In genomic region chr2:8342407-8342806, GRCh38 we compare ENCODE assay signal across 18 cellular contexts.
A peak's percentile ranks its signal among the peaks of the same experiment; 100 is the strongest.
DNase-seq lines count a peak whose midpoint lies in the region; ATAC-seq and TF ChIP-seq lines count a peak whose summit lies in the region.
"Had no signal": no experiment of that assay in that cellular context is flagged by ENCODE, and none has a peak within 500 bp of the region (broad histone marks: within the 10 kb centered on the region; RNA-seq: fewer than 3 reads in every experiment).

No MANE protein-coding gene starts in this region.

- peaks cover 3% of the 10 kb centered on the region for H3K9me3 Mint-ChIP-seq in stimulated activated naive CD8-positive, alpha-beta T cell treated with anti-CD3 and anti-CD28 coated beads, Interleukin-15, Interleukin-2, amounts not matched to agents 100 ng/mL and 50 ng/mL, for 24 hours
- H3K9me3 Mint-ChIP-seq in activated naive CD8-positive, alpha-beta T cell treated with anti-CD3 and anti-CD28 coated beads, Interleukin-2, amount 50 U/mL, for 24 hours = no peaks in the 10 kb centered on the region
- H3K9me3 Mint-ChIP-seq: CD8-positive, alpha-beta memory T cell; H9 had no signal

- no peak for DNase-seq in stimulated activated naive CD8-positive, alpha-beta T cell treated with anti-CD3 and anti-CD28 coated beads, Interleukin-15, Interleukin-2, amounts not matched to agents 100 U/mL and 50 U/mL, for 24 hours
- DNase-seq in left colon (no peak), right lobe of liver (no peak), HT-29 (ENCODE audit: low spot score) (no peak)
- no peak for DNase-seq in NK-92 treated with Interleukin-12 subunit alpha and Interleukin-12 subunit beta, amount 100 ng/mL, for 24 hours (lab: John Stamatoyannopoulos, UW)
- DNase-seq in activated naive CD8-positive, alpha-beta T cell treated with anti-CD3 and anti-CD28 coated beads, Interleukin-2, amount 50 U/mL, for 24 hours = no peak
- DNase-seq: CD4-positive, CD25-positive, alpha-beta regulatory T cell; CD8-positive, alpha-beta memory T cell; COR-L47; DMS 273 treated with DMSO at 0.1 percent for 48 hours; DMS53; DND-41; EL; H9 had no signal

- peaks cover 0 to 14% (median 5%) of the 10 kb centered on the region in 4 donors for H3K4me1 ChIP-seq in right lobe of liver

- H3K4me3 Mint-ChIP-seq in stimulated activated naive CD8-positive, alpha-beta T cell treated with anti-CD3 and anti-CD28 coated beads, Interleukin-15, Interleukin-2, amounts not matched to agents 100 ng/mL and 50 ng/mL, for 24 hours = no peak overlapping the region
- no peak overlapping the region for H3K4me3 Mint-ChIP-seq in activated naive CD8-positive, alpha-beta T cell treated with anti-CD3 and anti-CD28 coated beads, Interleukin-2, amount 50 U/mL, for 24 hours
- H3K4me3 Mint-ChIP-seq: B cell; CD4-positive, CD25-positive, alpha-beta regulatory T cell; CD8-positive, alpha-beta memory T cell; H9 had no signal

- no peaks in the 10 kb centered on the region for H3K36me3 ChIP-seq in right lobe of liver
- H3K36me3 ChIP-seq: BLaER1 treated with 17β-estradiol and CSF1 and Interleukin-3, amounts not matched to agents 10 nM and 100 nM had no signal

- ATAC-seq in stimulated activated naive CD8-positive, alpha-beta T cell treated with anti-CD3 and anti-CD28 coated beads, Interleukin-15, Interleukin-2, amounts not matched to agents 100 U/mL and 50 U/mL, for 24 hours = no peak
- ATAC-seq in left colon (peak; percentile 54), right lobe of liver (peak; percentile 70 to 88 (median 80))
- no peak for ATAC-seq in activated naive CD8-positive, alpha-beta T cell treated with anti-CD3 and anti-CD28 coated beads, Interleukin-2, amount 50 U/mL, for 24 hours
- ATAC-seq: GM12878 had no signal

- no peak for TF ChIP-seq CTCF in right lobe of liver (IDR thresholded peaks at IDR 0.05)

- H3K27me3 ChIP-seq in right lobe of liver = no peaks in the 10 kb centered on the region
- H3K27me3 ChIP-seq: BLaER1 treated with 17β-estradiol and CSF1 and Interleukin-3, amounts not matched to agents 10 nM and 100 nM had no signal

- no peaks in the 10 kb centered on the region for H3K36me3 Mint-ChIP-seq in stimulated activated naive CD8-positive, alpha-beta T cell treated with anti-CD3 and anti-CD28 coated beads, Interleukin-15, Interleukin-2, amounts not matched to agents 100 ng/mL and 50 ng/mL, for 24 hours (ENCODE audit: low read depth)
- H3K36me3 Mint-ChIP-seq in activated naive CD8-positive, alpha-beta T cell treated with anti-CD3 and anti-CD28 coated beads, Interleukin-2, amount 50 U/mL, for 24 hours (ENCODE audit: low read depth) = peaks cover 2% of the 10 kb centered on the region
- H3K36me3 Mint-ChIP-seq: CD4-positive, CD25-positive, alpha-beta regulatory T cell had no signal

- peaks cover 5% of the 10 kb centered on the region for H3K27me3 Mint-ChIP-seq in stimulated activated naive CD8-positive, alpha-beta T cell treated with anti-CD3 and anti-CD28 coated beads, Interleukin-15, Interleukin-2, amounts not matched to agents 100 ng/mL and 50 ng/mL, for 24 hours
- peaks cover 3% of the 10 kb centered on the region for H3K27me3 Mint-ChIP-seq in activated naive CD8-positive, alpha-beta T cell treated with anti-CD3 and anti-CD28 coated beads, Interleukin-2, amount 50 U/mL, for 24 hours
- H3K27me3 Mint-ChIP-seq: B cell; CD4-positive, CD25-positive, alpha-beta regulatory T cell had no signal

- peak overlapping the region; percentile 31 for H3K27ac Mint-ChIP-seq in stimulated activated naive CD8-positive, alpha-beta T cell treated with anti-CD3 and anti-CD28 coated beads, Interleukin-15, Interleukin-2, amounts not matched to agents 100 ng/mL and 50 ng/mL, for 24 hours
- H3K27ac Mint-ChIP-seq in activated naive CD8-positive, alpha-beta T cell treated with anti-CD3 and anti-CD28 coated beads, Interleukin-2, amount 50 U/mL, for 24 hours = no peak overlapping the region
- H3K27ac Mint-ChIP-seq: B cell; CD8-positive, alpha-beta memory T cell had no signal

- H3K27ac ChIP-seq in right lobe of liver = peak overlapping the region in 1 of 3 donors; percentile 49

- H3K9me3 ChIP-seq in right lobe of liver = no peaks in the 10 kb centered on the region

- H3K4me1 Mint-ChIP-seq in stimulated activated naive CD8-positive, alpha-beta T cell treated with anti-CD3 and anti-CD28 coated beads, Interleukin-15, Interleukin-2, amounts not matched to agents 100 ng/mL and 50 ng/mL, for 24 hours (ENCODE audit: low read depth) = peaks cover 13% of the 10 kb centered on the region
- H3K4me1 Mint-ChIP-seq in activated naive CD8-positive, alpha-beta T cell treated with anti-CD3 and anti-CD28 coated beads, Interleukin-2, amount 50 U/mL, for 24 hours = peaks cover 9% of the 10 kb centered on the region
- H3K4me1 Mint-ChIP-seq: B cell, H9 had no signal

- no peak overlapping the region for H3K4me3 ChIP-seq in right lobe of liver
- H3K4me3 ChIP-seq: BLaER1 treated with 17β-estradiol and CSF1 and Interleukin-3, amounts not matched to agents 10 nM and 100 nM; GM12878 had no signal

- no peak for TF ChIP-seq POLR2A in right lobe of liver (IDR thresholded peaks at IDR 0.05)

- intact Hi-C loops in left colon (cut with DNase I, micrococcal nuclease) = no loop called here
- intact Hi-C loops in right lobe of liver (cut with DNase I) = no loop called here

- WGBS in right lobe of liver (ENCODE audit: insufficient coverage, low coverage, low lambda C conversion rate, missing lambda C conversion rate) = 38% methylated on average over 3 of the region's 3 CpGs

Comparison
In these comparisons a context has a peak if more than half of its experiments do, and no peak if none do; other contexts are left out.
1. ATAC-seq: peak in left colon (single experiment) and right lobe of liver (4 of 4); none in stimulated activated naive CD8-positive, alpha-beta T cell treated with anti-CD3 and anti-CD28 coated beads, Interleukin-15, Interleukin-2, amounts not matched to agents 100 U/mL and 50 U/mL, for 24 hours (single experiment) and activated naive CD8-positive, alpha-beta T cell treated with anti-CD3 and anti-CD28 coated beads, Interleukin-2, amount 50 U/mL, for 24 hours (single experiment).